12 cellular contexts compared by ENCODE assay signal in genomic region chr6:136077834-136078576, GRCh38.
DNase-seq lines count a peak whose midpoint lies in the region; ATAC-seq and TF ChIP-seq lines count a peak whose summit lies in the region.
"Had no signal": no experiment of that assay in that cellular context is flagged by ENCODE, and none has a peak within 500 bp of the region (broad histone marks: within the 10 kb centered on the region; RNA-seq: fewer than 3 reads in every experiment).

No MANE protein-coding gene starts in this region.

- H3F3A ChIP-seq in GM23248 (ENCODE audit: insufficient read depth) (peaks cover 28% of the 10 kb centered on the region), SK-N-SH (replicated peaks; ENCODE audit: insufficient read depth) (peaks cover 15% of the 10 kb centered on the region)

- CTCF ChIA-PET in SK-N-SH (lab: Yijun Ruan, JAX), result interaction anchor here (1.1 to 1.5 kb wide), 3 partner anchors 12 to 148 kb away, joined by 4 read pairs; no protein-coding TSS in a partner anchor

- intact Hi-C loops in gastrocnemius medialis (cut with DNase I; ENCODE audit: low total_unique reads), result no loop called here

- no peaks in the 10 kb centered on the region for H3K9me3 ChIP-seq in GM23248 (ENCODE audit: low read depth)
- no peaks in the 10 kb centered on the region for H3K9me3 ChIP-seq in SK-N-SH
- no peaks in the 10 kb centered on the region for H3K9me3 ChIP-seq in gastrocnemius medialis
- H3K9me3 ChIP-seq in Peyer's patch, result no peaks in the 10 kb centered on the region
- H3K9me3 ChIP-seq: lower lobe of right lung had no signal

- in situ Hi-C loops in GM23248 (cut with MboI), result no loop called here
- in situ Hi-C loops in gastrocnemius medialis (cut with MboI; ENCODE audit: low sequenced_read_pairs in 4 of 4), result no loop called here

- H3K36me3 ChIP-seq in GM23248 (ENCODE audit: low read depth) (no peaks in the 10 kb centered on the region), SK-N-SH (replicated peaks in 1 of 2; ENCODE audit: control insufficient read depth in 1 of 2, insufficient read depth in 2 of 2, low read length in 1 of 2) (no peaks in the 10 kb centered on the region), gastrocnemius medialis (no peaks in the 10 kb centered on the region), Peyer's patch (no peaks in the 10 kb centered on the region)
- H3K36me3 ChIP-seq: lower lobe of right lung had no signal

- H3K27ac ChIP-seq in GM23248 (peak overlapping the region; percentile 97), SK-N-SH (ENCODE audit: low read depth in 2 of 2, low read length in 1 of 2) (peak overlapping the region; percentile 78 to 97), gastrocnemius medialis (peak overlapping the region in 1 of 4 donors; percentile 48), Peyer's patch (no peak overlapping the region)
- H3K27ac ChIP-seq: lower lobe of right lung had no signal

- H4K20me1 ChIP-seq in GM23248 (ENCODE audit: insufficient read depth) (no peaks in the 10 kb centered on the region), SK-N-SH (ENCODE audit: insufficient read depth) (no peaks in the 10 kb centered on the region)

- H3K4me2 ChIP-seq in GM23248 (ENCODE audit: unreplicated experiment) (peak overlapping the region; percentile 68), SK-N-SH (no peak overlapping the region)

- peak overlapping the region; percentile 44 for H3K4me3 ChIP-seq in GM23248
- H3K4me3 ChIP-seq in SK-N-SH (ENCODE audit: low read depth in 2 of 2, low read length in 1 of 2), result no peak overlapping the region
- no peak overlapping the region for H3K4me3 ChIP-seq in fibroblast of mammary gland (ENCODE audit: control insufficient read depth, low read depth, low read length)
- H3K4me3 ChIP-seq in gastrocnemius medialis, result no peak overlapping the region
- no peak overlapping the region for H3K4me3 ChIP-seq in Peyer's patch
- H3K4me3 ChIP-seq: lower lobe of right lung had no signal

- H2AFZ ChIP-seq in GM23248 (0 out of 2 replicates have a peak overlapping the region, but pooled peaks have one; percentile 4), SK-N-SH (ENCODE audit: low read depth) (no peak overlapping the region)

- peak; percentile 17; the same call in 1 of the 2 replicates for TF ChIP-seq RAD21 in SK-N-SH (IDR thresholded peaks at IDR 0.05; ENCODE audit: low read length)

- peak; percentile 99 for DNase-seq in GM23248
- DNase-seq in SK-N-SH, result peak; percentile 32
- peak; percentile 100 for DNase-seq in fibroblast of mammary gland (ENCODE audit: low read depth)
- DNase-seq in gastrocnemius medialis, result peak in 1 of 2 donors; percentile 19
- DNase-seq in NCI-H2171 (lab: John Stamatoyannopoulos, UW), result no peak
- DNase-seq in Peyer's patch, result no peak
- DNase-seq in activated CD8-positive, alpha-beta memory T cell treated with anti-CD3 and anti-CD28 coated beads, Interleukin-2, amount 50 U/mL, for 48 hours, result no peak
- no peak for DNase-seq in DMS79 treated with DMSO at 0.1 percent for 48 hours (lab: John Stamatoyannopoulos, UW)
- DNase-seq: GDM1; lower lobe of right lung; nucleus accumbens; stimulated activated CD4-positive, alpha-beta T cell treated with anti-CD3 and anti-CD28 coated beads, Interleukin-4, amount 100 ng/mL, for 24 hours had no signal

- H3K79me2 ChIP-seq in GM23248 (ENCODE audit: insufficient read depth), result peaks cover 41% of the 10 kb centered on the region
- no peaks in the 10 kb centered on the region for H3K79me2 ChIP-seq in SK-N-SH (ENCODE audit: insufficient read depth)

- H3K9ac ChIP-seq in GM23248 (peak overlapping the region; percentile 77), SK-N-SH (peak overlapping the region; percentile 60; the same call in 1 of the 2 replicates)

- WGBS in GM23248 (ENCODE audit: low coverage in 1 of 2, low lambda C conversion rate in 2 of 2, missing lambda C conversion rate in 2 of 2), 2 experiments, result 1 to 3% methylated on average over 5 of the region's 5 CpGs
- 9% methylated on average over 5 of the region's 5 CpGs for WGBS in SK-N-SH (ENCODE audit: low lambda C conversion rate)

- TF ChIP-seq POLR2A in gastrocnemius medialis (IDR thresholded peaks at IDR 0.05) (no peak), Peyer's patch (IDR thresholded peaks at IDR 0.05) (no peak)

- POLR2A ChIA-PET in SK-N-SH (lab: Yijun Ruan, JAX), result no interaction called here

- peaks cover 31% of the 10 kb centered on the region for H3K4me1 ChIP-seq in GM23248 (ENCODE audit: insufficient read depth)
- H3K4me1 ChIP-seq in SK-N-SH (ENCODE audit: control insufficient read depth in 1 of 2, insufficient read depth in 2 of 2, low read depth in 1 of 2, low read length in 1 of 2), result peaks cover 6 to 8% of the 10 kb centered on the region in 2 experiments
- H3K4me1 ChIP-seq in gastrocnemius medialis, result peaks cover 19 to 20% of the 10 kb centered on the region in 2 donors
- peaks cover 0 to 4% (median 0%) of the 10 kb centered on the region in 4 donors for H3K4me1 ChIP-seq in Peyer's patch

- no peaks in the 10 kb centered on the region for H3K9me2 ChIP-seq in GM23248 (ENCODE audit: insufficient read depth)
- no peaks in the 10 kb centered on the region for H3K9me2 ChIP-seq in SK-N-SH

- peak; percentile 74 to 95 for TF ChIP-seq EP300 in SK-N-SH (IDR thresholded peaks at IDR 0.05; ENCODE audit: borderline replicate concordance in 1 of 2, low read depth in 1 of 2, low read length in 1 of 2)

- peak; percentile 83 to 86 for ATAC-seq in gastrocnemius medialis
- ATAC-seq: lower lobe of right lung had no signal

- TF ChIP-seq CTCF in SK-N-SH (IDR thresholded peaks at IDR 0.05) (no peak), fibroblast of mammary gland (conservative IDR thresholded peaks at IDR 0.05; ENCODE audit: control insufficient read depth, insufficient read depth, low read depth, low read length) (no peak), gastrocnemius medialis (IDR thresholded peaks at IDR 0.05 in 4 of 5, conservative IDR thresholded peaks at IDR 0.05 in 1 of 5) (no peak), Peyer's patch (IDR thresholded peaks at IDR 0.05) (no peak)

- H3K27me3 ChIP-seq in GM23248 (replicated peaks; ENCODE audit: insufficient read depth) (no peaks in the 10 kb centered on the region), SK-N-SH (ENCODE audit: insufficient read depth) (no peaks in the 10 kb centered on the region), gastrocnemius medialis (no peaks in the 10 kb centered on the region), Peyer's patch (no peaks in the 10 kb centered on the region)

TF ChIP-seq in SK-N-SH, 30 proteins besides CTCF, POLR2A, EP300 and RAD21 (continues in another document):
- TF ChIP-seq USF2 (IDR thresholded peaks at IDR 0.05; ENCODE audit: borderline replicate concordance, low read depth, low read length) (no peak), SIN3A (IDR thresholded peaks at IDR 0.05; ENCODE audit: borderline replicate concordance, low read depth, low read length) (peak; percentile 69; the same call in 1 of the 2 replicates), CHD2 (IDR thresholded peaks at IDR 0.05; ENCODE audit: low read length, partially characterized antibody) (no peak), USF1 (IDR thresholded peaks at IDR 0.05; ENCODE audit: borderline replicate concordance, low read depth) (peak; percentile 84), MEF2A (IDR thresholded peaks at IDR 0.05; ENCODE audit: borderline replicate concordance, low read depth) (peak; percentile 72; the same call in 1 of the 2 replicates), IRF3 (IDR thresholded peaks at IDR 0.05; ENCODE audit: low read depth, low read length) (no peak), RCOR1 (IDR thresholded peaks at IDR 0.05; ENCODE audit: low read length) (no peak), MAX (IDR thresholded peaks at IDR 0.05; ENCODE audit: low read depth) (peak; percentile 96), TEAD4 (IDR thresholded peaks at IDR 0.05; ENCODE audit: borderline replicate concordance, insufficient read depth) (peak; percentile 91), ELF1 (IDR thresholded peaks at IDR 0.05) (0 out of 2 replicates have a peak, but pooled peaks have one; percentile 15), JUND (IDR thresholded peaks at IDR 0.05) (peak; percentile 91)

Comparison
In these comparisons a context has a peak if more than half of its experiments do, and no peak if none do; other contexts are left out.
1. DNase-seq: peak in GM23248 (single experiment), SK-N-SH (single experiment) and fibroblast of mammary gland (single experiment); none in NCI-H2171 (single experiment), Peyer's patch (0 of 3), activated CD8-positive, alpha-beta memory T cell treated with anti-CD3 and anti-CD28 coated beads, Interleukin-2, amount 50 U/mL, for 48 hours (single experiment) and DMS79 treated with DMSO at 0.1 percent for 48 hours (single experiment).
2. H3K27ac ChIP-seq: peak in GM23248 (single experiment) and SK-N-SH (2 of 2); none in Peyer's patch (0 of 4).